Comparison of ENCODE assay signal across 17 cellular contexts in genomic region chr5:2008851-2009629, GRCh38.
"Had no signal": no experiment of that assay in that cellular context is flagged by ENCODE, and none has a peak within 500 bp of the region (broad histone marks: within the 10 kb centered on the region; RNA-seq: fewer than 3 reads in every experiment).

No MANE protein-coding gene starts in this region.

- H3K4me3 ChIP-seq: mucosa of descending colon, neural progenitor cell, pancreas, thoracic aorta had no signal

- H2AFZ ChIP-seq: neural progenitor cell had no signal

- H3K36me3 ChIP-seq: brain microvascular endothelial cell, neural progenitor cell, pancreas, thoracic aorta, upper lobe of left lung had no signal

- H3K4me2 ChIP-seq: neural progenitor cell had no signal

- H3K4me1 ChIP-seq: neural progenitor cell, pancreas had no signal

- H3K9ac ChIP-seq: neural progenitor cell had no signal

- H3K27ac ChIP-seq: brain microvascular endothelial cell, coronary artery, neural progenitor cell, pancreas, thoracic aorta, upper lobe of left lung had no signal

- DNase-seq: activated CD4-positive, alpha-beta memory T cell treated with anti-CD3 and anti-CD28 coated beads for 36 hours; activated CD4-positive, alpha-beta T cell treated with anti-CD3 and anti-CD28 coated beads for 4 hours; activated naive CD4-positive, alpha-beta T cell treated with anti-CD3 and anti-CD28 coated beads for 36 hours; activated T-cell treated with anti-CD3 and anti-CD28 coated beads, Interleukin-2, amount 50 U/mL, for 1 hour; brain microvascular endothelial cell; erythroblast; mucosa of descending colon; naive B cell; pancreas; stimulated activated CD4-positive, alpha-beta T cell treated with anti-CD3 and anti-CD28 coated beads, Interleukin-4, amount 100 ng/mL, for 24 hours had no signal

- H3K9me3 ChIP-seq: mucosa of descending colon, pancreas, thoracic aorta, upper lobe of left lung had no signal

- ATAC-seq: left lobe of liver; mucosa of descending colon; stimulated activated effector memory CD8-positive, alpha-beta T cell treated with anti-CD3 and anti-CD28 coated beads, Interleukin-12 subunit alpha, Interleukin-12 subunit beta, amount 100 ng/mL, for 72 hours; WTC11 had no signal

- H3K27me3 ChIP-seq: brain microvascular endothelial cell, pancreas, upper lobe of left lung had no signal
